In the genomic region with DNA sequence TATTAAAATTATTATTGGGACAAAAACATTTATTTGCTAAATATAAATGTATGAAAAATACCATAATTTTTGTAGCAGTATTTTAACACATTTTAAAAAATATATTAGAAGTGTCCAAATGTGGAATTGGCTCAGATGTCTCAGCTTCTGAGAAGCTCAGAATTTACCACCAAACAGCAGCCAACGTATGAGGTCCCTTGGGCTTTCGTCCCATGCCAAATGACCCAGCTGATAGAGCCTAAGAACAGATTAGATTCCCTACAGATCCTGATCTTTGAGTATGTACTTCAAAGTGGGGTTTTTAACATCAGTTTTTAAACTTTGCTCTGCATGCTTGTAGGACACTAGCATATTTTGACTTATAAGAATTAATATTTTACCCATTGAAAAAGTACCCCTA, we compare ENCODE assay signal across 27 cellular contexts.
"Had no signal": no experiment of that assay in that cellular context is flagged by ENCODE, and none has a peak within 500 bp of the region (broad histone marks: within the 10 kb centered on the region; RNA-seq: fewer than 3 reads in every experiment).

No MANE protein-coding gene starts in this region.

- H3K27me3 Mint-ChIP-seq: activated T-cell treated with anti-CD3 and anti-CD28 coated beads, Interleukin-2, amount 50 U/mL, for 24 hours; naive thymus-derived CD4-positive, alpha-beta T cell; stimulated activated naive CD8-positive, alpha-beta T cell treated with anti-CD3 and anti-CD28 coated beads, Interleukin-15, Interleukin-2, amounts not matched to agents 100 ng/mL and 50 ng/mL, for 24 hours had no signal

- H3K4me1 ChIP-seq: thyroid gland had no signal

- H3K27ac Mint-ChIP-seq: activated T-cell treated with anti-CD3 and anti-CD28 coated beads, Interleukin-2, amount 50 U/mL, for 24 hours; stimulated activated effector memory CD8-positive, alpha-beta T cell treated with anti-CD3 and anti-CD28 coated beads, Interleukin-12 subunit alpha, Interleukin-12 subunit beta, amount 100 ng/mL, for 72 hours; stimulated activated naive CD8-positive, alpha-beta T cell treated with anti-CD3 and anti-CD28 coated beads, Interleukin-15, Interleukin-2, amounts not matched to agents 100 ng/mL and 50 ng/mL, for 24 hours had no signal

- H3K36me3 ChIP-seq: right lobe of liver, thyroid gland, upper lobe of right lung had no signal

- H2AFZ ChIP-seq: hepatocyte had no signal

- FAIRE-seq: bronchial epithelial cell, colon, endometrium, frontal cortex, TTC549 had no signal

- DNase-seq: activated CD4-positive, alpha-beta T cell treated with anti-CD3 and anti-CD28 coated beads for 4 hours; activated CD4-positive, alpha-beta T cell treated with anti-CD3 and anti-CD28 coated beads, Interleukin-2, amount 50 U/mL, for 4 hours; activated CD8-positive, alpha-beta memory T cell treated with anti-CD3 and anti-CD28 coated beads, Interleukin-2, amount 50 U/mL, for 48 hours; activated gamma-delta T cell treated with Interleukin-2 at 50 U/mL for 16 hours; activated naive CD4-positive, alpha-beta T cell treated with anti-CD3 and anti-CD28 coated beads, Interleukin-2, amount 50 U/mL, for 16 hours; activated T-cell treated with anti-CD3 and anti-CD28 coated beads, Interleukin-2, amount 50 U/mL, for 24 hours; amygdala; effector CD8-positive, alpha-beta T cell; islet precursor cell; midbrain; naive thymus-derived CD4-positive, alpha-beta T cell; right lobe of liver; stimulated activated CD4-positive, alpha-beta T cell treated with anti-CD3 and anti-CD28 coated beads, Interleukin-4, amount 100 ng/mL, for 1 hour; substantia nigra; T-helper 9 cell; thyroid gland; upper lobe of right lung had no signal

- H3K4me3 Mint-ChIP-seq: activated T-cell treated with anti-CD3 and anti-CD28 coated beads, Interleukin-2, amount 50 U/mL, for 24 hours; naive thymus-derived CD4-positive, alpha-beta T cell; stimulated activated effector memory CD8-positive, alpha-beta T cell treated with anti-CD3 and anti-CD28 coated beads, Interleukin-12 subunit alpha, Interleukin-12 subunit beta, amount 100 ng/mL, for 72 hours; stimulated activated naive CD8-positive, alpha-beta T cell treated with anti-CD3 and anti-CD28 coated beads, Interleukin-15, Interleukin-2, amounts not matched to agents 100 ng/mL and 50 ng/mL, for 24 hours had no signal

- H3K9me3 ChIP-seq: right lobe of liver, thyroid gland, upper lobe of right lung had no signal

- H3K79me2 ChIP-seq: hepatocyte had no signal

- H3K9me3 Mint-ChIP-seq: activated T-cell treated with anti-CD3 and anti-CD28 coated beads, Interleukin-2, amount 50 U/mL, for 24 hours; naive thymus-derived CD4-positive, alpha-beta T cell; stimulated activated effector memory CD8-positive, alpha-beta T cell treated with anti-CD3 and anti-CD28 coated beads, Interleukin-12 subunit alpha, Interleukin-12 subunit beta, amount 100 ng/mL, for 72 hours; stimulated activated naive CD8-positive, alpha-beta T cell treated with anti-CD3 and anti-CD28 coated beads, Interleukin-15, Interleukin-2, amounts not matched to agents 100 ng/mL and 50 ng/mL, for 24 hours had no signal

- H3K4me2 ChIP-seq: hepatocyte had no signal

- H3K4me3 ChIP-seq: hepatocyte, right lobe of liver, thyroid gland, upper lobe of right lung had no signal

- ATAC-seq: naive thymus-derived CD4-positive, alpha-beta T cell; right lobe of liver; stimulated activated effector memory CD8-positive, alpha-beta T cell treated with anti-CD3 and anti-CD28 coated beads, Interleukin-12 subunit alpha, Interleukin-12 subunit beta, amount 100 ng/mL, for 72 hours; upper lobe of right lung had no signal

- H3K27ac ChIP-seq: epithelial cell of prostate, hepatocyte, right lobe of liver, thyroid gland, upper lobe of right lung, VCaP had no signal

- H3K36me3 Mint-ChIP-seq: stimulated activated effector memory CD8-positive, alpha-beta T cell treated with anti-CD3 and anti-CD28 coated beads, Interleukin-12 subunit alpha, Interleukin-12 subunit beta, amount 100 ng/mL, for 72 hours had no signal

- H3K27me3 ChIP-seq: hepatocyte, right lobe of liver, thyroid gland, upper lobe of right lung had no signal
